In the genomic region with DNA sequence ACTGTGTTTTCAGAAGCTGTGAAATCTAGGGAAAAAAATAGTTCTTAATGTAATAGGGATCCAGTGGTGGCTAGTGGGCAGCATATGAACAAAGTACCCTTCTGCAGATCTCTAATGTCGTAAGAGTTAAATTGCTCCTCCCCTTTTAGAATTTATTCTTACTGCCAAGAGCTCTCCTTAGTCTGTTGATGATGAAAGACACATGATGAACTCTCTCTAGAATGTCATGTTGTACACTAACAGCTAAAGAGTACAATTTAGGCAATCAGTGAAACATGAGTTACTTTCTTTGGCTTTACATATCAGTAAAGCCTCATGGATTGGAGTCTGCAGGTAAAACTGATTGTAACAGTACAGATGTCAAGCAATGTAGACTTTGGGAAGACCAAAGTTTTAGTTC, we compare ENCODE assay signal across 13 cellular contexts.
DNase-seq lines count a peak whose midpoint lies in the region; ATAC-seq lines count a peak whose summit lies in the region.
"Had no signal": no experiment of that assay in that cellular context is flagged by ENCODE, and none has a peak within 500 bp of the region (broad histone marks: within the 10 kb centered on the region; RNA-seq: fewer than 3 reads in every experiment).

No MANE protein-coding gene starts in this region.

- H3K9me3 ChIP-seq in effector memory CD4-positive, alpha-beta T cell (ENCODE audit: control insufficient read depth, low read length), result no peaks in the 10 kb centered on the region
- H3K9me3 ChIP-seq: Caco-2, HAP-1 had no signal

- intact Hi-C loops in activated CD4-positive, alpha-beta T cell treated with anti-CD3 and anti-CD28 coated beads for 36 hours (cut with DNase I, micrococcal nuclease), result no loop called here

- peaks cover 0 to 5% of the 10 kb centered on the region in 2 donors for H3K9me3 Mint-ChIP-seq in activated naive CD4-positive, alpha-beta T cell treated with anti-CD3 and anti-CD28 coated beads, Interleukin-2, amount 50 U/mL, for 72 hours
- H3K9me3 Mint-ChIP-seq in activated CD4-positive, alpha-beta T cell treated with anti-CD3 and anti-CD28 coated beads for 36 hours (ENCODE audit: low read depth), result peaks cover 4% of the 10 kb centered on the region

- H3K4me1 ChIP-seq in effector memory CD4-positive, alpha-beta T cell (ENCODE audit: control insufficient read depth, insufficient read depth, low read length, poor library complexity, severe bottlenecking), result no peaks in the 10 kb centered on the region
- H3K4me1 ChIP-seq: Caco-2, HAP-1 had no signal

- peaks cover 3% of the 10 kb centered on the region for H3K36me3 ChIP-seq in effector memory CD4-positive, alpha-beta T cell (ENCODE audit: control insufficient read depth, insufficient read depth, low read length)
- H3K36me3 ChIP-seq: HAP-1 had no signal

- H3K27me3 Mint-ChIP-seq in activated CD4-positive, alpha-beta T cell treated with anti-CD3 and anti-CD28 coated beads for 36 hours, result no peaks in the 10 kb centered on the region
- H3K27me3 Mint-ChIP-seq: CD4-positive, alpha-beta T cell had no signal

- DNase-seq in amniotic epithelial cell (ENCODE audit: low read depth) (peak; percentile 55), fibroblast of gingiva (ENCODE audit: low read depth) (peak; percentile 67), fibroblast of the conjunctiva (ENCODE audit: low read depth) (peak; percentile 16)
- no peak for DNase-seq in activated naive CD4-positive, alpha-beta T cell treated with anti-CD3 and anti-CD28 coated beads, Interleukin-2, amount 50 U/mL, for 72 hours (ENCODE audit: low spot score in 2 of 2)
- DNase-seq in effector memory CD4-positive, alpha-beta T cell, result no peak
- DNase-seq in activated CD4-positive, alpha-beta T cell treated with anti-CD3 and anti-CD28 coated beads for 36 hours, result no peak
- DNase-seq: ACHN; Caco-2; CD4-positive, alpha-beta T cell; GM23248 had no signal

- H3K4me3 Mint-ChIP-seq in activated CD4-positive, alpha-beta T cell treated with anti-CD3 and anti-CD28 coated beads for 36 hours, result no peak overlapping the region
- H3K4me3 Mint-ChIP-seq: CD4-positive, alpha-beta T cell had no signal

- no peak overlapping the region for H3K27ac Mint-ChIP-seq in activated naive CD4-positive, alpha-beta T cell treated with anti-CD3 and anti-CD28 coated beads, Interleukin-2, amount 50 U/mL, for 72 hours
- H3K27ac Mint-ChIP-seq in activated CD4-positive, alpha-beta T cell treated with anti-CD3 and anti-CD28 coated beads for 36 hours, result no peak overlapping the region
- H3K27ac Mint-ChIP-seq: CD4-positive, alpha-beta T cell had no signal

- H3K27ac ChIP-seq in effector memory CD4-positive, alpha-beta T cell (ENCODE audit: insufficient read depth, low read length, poor library complexity, severe bottlenecking), result no peak overlapping the region
- H3K27ac ChIP-seq: C4-2B, GM23248 had no signal

- peaks cover 41 to 44% of the 10 kb centered on the region in 2 donors for H3K36me3 Mint-ChIP-seq in activated naive CD4-positive, alpha-beta T cell treated with anti-CD3 and anti-CD28 coated beads, Interleukin-2, amount 50 U/mL, for 72 hours
- H3K36me3 Mint-ChIP-seq in activated CD4-positive, alpha-beta T cell treated with anti-CD3 and anti-CD28 coated beads for 36 hours (ENCODE audit: low read depth), result peaks cover 38% of the 10 kb centered on the region

- CTCF ChIA-PET in activated CD4-positive, alpha-beta T cell treated with anti-CD3 and anti-CD28 coated beads for 36 hours (lab: Charles Lee), result no interaction called here

- H3K4me3 ChIP-seq in effector memory CD4-positive, alpha-beta T cell (ENCODE audit: insufficient read depth, low read depth, low read length, poor library complexity, severe bottlenecking), result no peak overlapping the region
- H3K4me3 ChIP-seq: GM23248, HAP-1 had no signal

- POLR2A ChIA-PET in activated CD4-positive, alpha-beta T cell treated with anti-CD3 and anti-CD28 coated beads for 36 hours (lab: Charles Lee), result no interaction called here

- no peaks in the 10 kb centered on the region for H3K4me1 Mint-ChIP-seq in activated CD4-positive, alpha-beta T cell treated with anti-CD3 and anti-CD28 coated beads for 36 hours

- no peaks in the 10 kb centered on the region for H3K27me3 ChIP-seq in effector memory CD4-positive, alpha-beta T cell (replicated peaks; ENCODE audit: control insufficient read depth, insufficient read depth, low read length, poor library complexity, severe bottlenecking)

- ATAC-seq in activated naive CD4-positive, alpha-beta T cell treated with anti-CD3 and anti-CD28 coated beads, Interleukin-2, amount 50 U/mL, for 72 hours, result no peak
- ATAC-seq in activated CD4-positive, alpha-beta T cell treated with anti-CD3 and anti-CD28 coated beads for 36 hours, result no peak
- ATAC-seq: HepG2 had no signal

Comparison
In these comparisons a context has a peak if more than half of its experiments do, and no peak if none do; other contexts are left out.
1. DNase-seq: peak in amniotic epithelial cell (single experiment), fibroblast of gingiva (single experiment) and fibroblast of the conjunctiva (single experiment); none in activated naive CD4-positive, alpha-beta T cell treated with anti-CD3 and anti-CD28 coated beads, Interleukin-2, amount 50 U/mL, for 72 hours (0 of 2), effector memory CD4-positive, alpha-beta T cell (0 of 3) and activated CD4-positive, alpha-beta T cell treated with anti-CD3 and anti-CD28 coated beads for 36 hours (single experiment).